In the genomic region with DNA sequence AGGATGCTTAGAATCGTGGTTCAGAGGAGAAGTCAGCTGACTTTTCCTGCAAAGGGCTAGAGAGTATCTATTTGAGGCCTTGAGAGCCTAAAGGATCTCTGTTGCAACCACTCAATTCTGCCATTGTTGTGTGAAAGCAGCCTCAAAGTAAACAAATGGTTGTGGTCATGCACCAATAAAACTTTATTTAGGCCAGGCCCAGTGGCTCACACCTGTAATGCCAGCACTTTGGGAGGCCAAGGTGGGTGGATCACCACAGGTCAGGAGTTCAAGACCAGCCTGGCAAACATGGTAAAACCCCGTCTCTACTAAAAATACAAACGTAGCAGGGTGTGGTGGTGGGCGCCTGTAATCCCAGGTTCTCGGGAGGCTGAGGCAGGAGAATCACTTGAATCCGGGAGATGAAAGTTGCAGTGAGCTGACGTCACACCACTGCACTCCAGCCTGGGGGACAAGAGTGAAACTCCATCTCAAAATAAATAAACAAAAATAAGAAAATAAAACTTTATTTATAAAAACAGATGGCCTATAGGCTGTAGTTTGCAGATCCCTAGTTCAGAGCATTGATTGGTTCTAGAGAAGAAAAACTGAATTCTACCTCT, we compare ENCODE assay signal across 9 cellular contexts.
"Had no signal": no experiment of that assay in that cellular context is flagged by ENCODE, and none has a peak within 500 bp of the region (broad histone marks: within the 10 kb centered on the region; RNA-seq: fewer than 3 reads in every experiment).

No MANE protein-coding gene starts in this region.

- H3K4me2 ChIP-seq: KMS-11 had no signal

- DNase-seq: GM23248, GOT3, H9, HCEC 1CT, IMR-90, KBM-7 had no signal

- H3K27ac ChIP-seq: HL-60, KMS-11 had no signal

- H3K9ac ChIP-seq: KMS-11 had no signal

- FAIRE-seq: H54 had no signal

- H3K4me3 ChIP-seq: GM23248 had no signal
